In genomic region chr11:121347805-121348204, GRCh38 we compare ENCODE assay signal across 15 cellular contexts. TPM values are rescaled to one million over a fixed set of nuclear protein-coding genes. Genes with fewer than 3 reads are reported as not detected.
DNase-seq lines count a peak whose midpoint lies in the region; ATAC-seq and TF ChIP-seq lines count a peak whose summit lies in the region.
"Had no signal": no experiment of that assay in that cellular context is flagged by ENCODE, and none has a peak within 500 bp of the region (broad histone marks: within the 10 kb centered on the region; RNA-seq: fewer than 3 reads in every experiment).

No MANE protein-coding gene starts in this region.

- ATAC-seq in Right ventricle myocardium superior (ENCODE audit: poor library complexity) (peak; percentile 32), GM21737 (IDR thresholded peaks at IDR 0.05; ENCODE audit: unreplicated experiment) (no peak)
- ATAC-seq: HepG2 had no signal

- no peaks in the 10 kb centered on the region for H4K20me1 ChIP-seq in OCI-LY7 (ENCODE audit: insufficient read depth, low read length)

- DNase-seq in Right ventricle myocardium superior, result no peak
- DNase-seq in left ventricle myocardium inferior, result no peak
- DNase-seq in OCI-LY7 (ENCODE audit: low spot score), result no peak
- DNase-seq in endodermal cell, result no peak
- peak; percentile 62 for DNase-seq in testis
- DNase-seq in GM10248 (ENCODE audit: extremely low spot score), result no peak
- DNase-seq: C1 segment of cervical spinal cord; Calu3; CD4-positive, alpha-beta T cell; DMS79; HCEC 1CT; HFFc6 had no signal

- no TSS peak for BruUV-seq in OCI-LY7 (replicated peaks; lab: Mats Ljungman, UMichigan)

- no peaks in the 10 kb centered on the region for H3K9me2 ChIP-seq in OCI-LY7 (ENCODE audit: insufficient read depth, low read length)

- peak overlapping the region; percentile 22 for H3K4me2 ChIP-seq in OCI-LY7 (ENCODE audit: low read length)

- peaks cover 16% of the 10 kb centered on the region for H3K4me1 Mint-ChIP-seq in endodermal cell

- H3K79me2 ChIP-seq in OCI-LY7 (ENCODE audit: insufficient read depth, low read depth, low read length), result no peaks in the 10 kb centered on the region

- H3K9me3 Mint-ChIP-seq in endodermal cell, result no peaks in the 10 kb centered on the region
- H3K9me3 Mint-ChIP-seq: CD4-positive, alpha-beta T cell; HFFc6 had no signal

- intact Hi-C loops in Right ventricle myocardium superior (cut with DNase I), result no loop called here
- intact Hi-C loops in left ventricle myocardium inferior (cut with micrococcal nuclease), result no loop called here
- intact Hi-C loops in OCI-LY7 (cut with micrococcal nuclease; ENCODE audit: unreplicated experiment), result no loop called here
- intact Hi-C loops in testis (cut with DNase I; ENCODE audit: low total_unique reads), result no loop called here

- H3K9me3 ChIP-seq in left ventricle myocardium inferior (replicated peaks) (no peaks in the 10 kb centered on the region), OCI-LY7 (ENCODE audit: low read length) (no peaks in the 10 kb centered on the region), endodermal cell (ENCODE audit: control insufficient read depth, low read length) (no peaks in the 10 kb centered on the region), testis (no peaks in the 10 kb centered on the region)

- no peak overlapping the region for H3K27ac ChIP-seq in left ventricle myocardium inferior (replicated peaks)
- no peak overlapping the region for H3K27ac ChIP-seq in OCI-LY7 (ENCODE audit: low read depth, low read length, poor library complexity, severe bottlenecking)
- H3K27ac ChIP-seq in endodermal cell (ENCODE audit: low read depth, low read length), result no peak overlapping the region
- H3K27ac ChIP-seq in testis, result no peak overlapping the region

- POLR2A ChIA-PET in OCI-LY7 (lab: Charles Lee), result interaction anchor here (0.8 to 2.8 kb wide), 5 partner anchors 13 to 105 kb away, joined by 3 to 14 read pairs (median 4); partner anchors contain the start of gene SORL1-AS1
- POLR2A ChIA-PET in GM10248 (lab: Yijun Ruan, JAX), result no interaction called here

- no peak overlapping the region for H3K4me3 ChIP-seq in left ventricle myocardium inferior
- no peak overlapping the region for H3K4me3 ChIP-seq in OCI-LY7 (ENCODE audit: low read depth, low read length, poor library complexity, severe bottlenecking)
- no peak overlapping the region for H3K4me3 ChIP-seq in endodermal cell (ENCODE audit: low read length)
- H3K4me3 ChIP-seq in testis, result no peak overlapping the region

- no peak overlapping the region for H3K4me3 Mint-ChIP-seq in endodermal cell
- H3K4me3 Mint-ChIP-seq: B cell; CD4-positive, alpha-beta T cell; HFFc6 had no signal

- H3K27ac Mint-ChIP-seq in endodermal cell, result no peak overlapping the region
- H3K27ac Mint-ChIP-seq: B cell; CD4-positive, alpha-beta T cell; HFFc6 had no signal

- no peak for TF ChIP-seq CTCF in left ventricle myocardium inferior (IDR thresholded peaks at IDR 0.05; ENCODE audit: borderline replicate concordance)
- TF ChIP-seq CTCF in OCI-LY7 (conservative IDR thresholded peaks at IDR 0.05; ENCODE audit: low read length), result no peak
- no peak for TF ChIP-seq CTCF in endodermal cell (conservative IDR thresholded peaks at IDR 0.05)
- no peak for TF ChIP-seq CTCF in testis (IDR thresholded peaks at IDR 0.05)
- TF ChIP-seq CTCF in GM10248 (IDR thresholded peaks at IDR 0.05; ENCODE audit: control extremely low read depth, extremely low read depth, low read depth, missing control alignments), result no peak

- no peak overlapping the region for H2AFZ ChIP-seq in OCI-LY7 (ENCODE audit: low read length)

- no peak for TF ChIP-seq POLR2A in testis (IDR thresholded peaks at IDR 0.05)

- H3K9ac ChIP-seq in endodermal cell (ENCODE audit: extremely low read depth, low read length, poor library complexity, severe bottlenecking), result peak overlapping the region; percentile 7

- H3K4me1 ChIP-seq in left ventricle myocardium inferior (peaks cover 21% of the 10 kb centered on the region), OCI-LY7 (ENCODE audit: insufficient read depth, low read length, poor library complexity, severe bottlenecking) (peaks cover 51% of the 10 kb centered on the region), endodermal cell (ENCODE audit: control insufficient read depth, insufficient read depth, low read length) (peaks cover 8% of the 10 kb centered on the region), testis (peaks cover 11% of the 10 kb centered on the region)

- H3K27me3 ChIP-seq in left ventricle myocardium inferior (ENCODE audit: low read depth), result peaks cover 14% of the 10 kb centered on the region
- no peaks in the 10 kb centered on the region for H3K27me3 ChIP-seq in endodermal cell (ENCODE audit: control insufficient read depth, insufficient read depth, low read length, poor library complexity, severe bottlenecking)
- H3K27me3 ChIP-seq in testis, result no peaks in the 10 kb centered on the region

- no peaks in the 10 kb centered on the region for H3K36me3 Mint-ChIP-seq in endodermal cell (ENCODE audit: low read depth)

- H3K27me3 Mint-ChIP-seq in endodermal cell (ENCODE audit: insufficient read depth), result no peaks in the 10 kb centered on the region
- H3K27me3 Mint-ChIP-seq: B cell; CD4-positive, alpha-beta T cell had no signal

- CTCF ChIA-PET in OCI-LY7 (lab: Charles Lee; ENCODE audit: unreplicated experiment), result no interaction called here
- CTCF ChIA-PET in GM10248 (lab: Yijun Ruan, JAX), result interaction anchor here (0.8 to 1.6 kb wide), 3 partner anchors 10 to 19 kb away, joined by 3 to 4 read pairs (median 3); no protein-coding TSS in a partner anchor

- H3K36me3 ChIP-seq in left ventricle myocardium inferior (no peaks in the 10 kb centered on the region), OCI-LY7 (ENCODE audit: insufficient read depth, low read length) (no peaks in the 10 kb centered on the region), endodermal cell (ENCODE audit: control insufficient read depth, insufficient read depth, low read length) (no peaks in the 10 kb centered on the region), testis (ENCODE audit: low read depth, missing control alignments) (no peaks in the 10 kb centered on the region)

- WGBS in endodermal cell (ENCODE audit: insufficient coverage in 1 of 2, insufficient read length in 1 of 2), 2 experiments, result 72 to 73% methylated on average over 5 to 6 of the region's 6 CpGs
- 25 to 36% methylated on average over 6 of the region's 6 CpGs for WGBS in testis, 2 donors

RNA-seq across cellular contexts. Expression of gene SC5D, which starts 55.2 kb away (rescaled TPM):
- 18.0 TPM for total RNA-seq in Right ventricle myocardium superior
- total RNA-seq in left ventricle myocardium inferior, result 18.7 TPM
- total RNA-seq in OCI-LY7 (2014; rRNA removed; shearing (Covaris generic)), result 16.4 and 27.9 TPM in 2 replicates
- total RNA-seq in OCI-LY7 (2022), result 42.7 and 43.3 TPM in 2 replicates
- 10 to 100 TPM; 66.0 to 70.9 TPM for total RNA-seq in endodermal cell
- 183 TPM for polyA plus RNA-seq in endodermal cell (2013, experiment 1 of 2)
- 180 TPM for polyA plus RNA-seq in endodermal cell (2013, experiment 2 of 2)
- total RNA-seq in testis, result 10 to 100 TPM; 41.3 to 46.4 TPM
- polyA plus RNA-seq in testis (ENCODE audit: insufficient read depth, low read depth, low replicate concordance), result 34.6 TPM
